13 cellular contexts compared by ENCODE assay signal in genomic region chr18:58262581-58262980, GRCh38.
A peak's percentile ranks its signal among the peaks of the same experiment; 100 is the strongest.
DNase-seq lines count a peak whose midpoint lies in the region; ATAC-seq, FAIRE-seq and TF ChIP-seq lines count a peak whose summit lies in the region.
"Had no signal": no experiment of that assay in that cellular context is flagged by ENCODE, and none has a peak within 500 bp of the region (broad histone marks: within the 10 kb centered on the region; RNA-seq: fewer than 3 reads in every experiment).

No MANE protein-coding gene starts in this region.

- H3K9ac ChIP-seq in trophoblast cell (ENCODE audit: low read length): no peak overlapping the region

- H3K4me1 ChIP-seq in A549 (peaks cover 25% of the 10 kb centered on the region), RWPE2 (ENCODE audit: insufficient read depth, poor library complexity, severe bottlenecking) (peaks cover 71% of the 10 kb centered on the region), right atrium auricular region (peaks cover 0 to 35% of the 10 kb centered on the region in 2 donors), trophoblast cell (ENCODE audit: control insufficient read depth in 1 of 2, insufficient read depth in 2 of 2, low read length in 2 of 2) (peaks cover 5 to 11% of the 10 kb centered on the region in 2 experiments)

- POLR2A ChIA-PET in A549 (lab: Yijun Ruan, JAX): no interaction called here

- peak overlapping the region; percentile 76 for H2BK5ac ChIP-seq in trophoblast cell (ENCODE audit: low read depth, low read length, poor library complexity)

- no peak overlapping the region for H4K12ac ChIP-seq in trophoblast cell (ENCODE audit: low read depth, low read length)

- H2AFZ ChIP-seq in trophoblast cell (ENCODE audit: insufficient read depth, low read length, poor library complexity): no peak overlapping the region

- peak overlapping the region; percentile 78 for H3K14ac ChIP-seq in trophoblast cell (ENCODE audit: low read length)

- no peak for TF ChIP-seq POLR2A in A549 (IDR thresholded peaks at IDR 0.05; ENCODE audit: low read length)

- TF ChIP-seq EP300 in A549 (IDR thresholded peaks at IDR 0.05): no peak

- H2AK5ac ChIP-seq in trophoblast cell (ENCODE audit: low read length): peak overlapping the region; percentile 87

- CTCF ChIA-PET in A549 (lab: Yijun Ruan, JAX): no interaction called here

- WGBS in A549 (ENCODE audit: missing lambda C conversion rate): 72% methylated on average over 3 of the region's 3 CpGs
- WGBS in trophoblast cell (ENCODE audit: extremely low coverage, insufficient coverage, insufficient read length): no CpG with 5 or more reads among the region's 3 CpGs

- ATAC-seq in A549: peak; percentile 30 to 38; a peak in 4 of 6 replicates
- peak; percentile 3; the same call in 2 of the 3 replicates for ATAC-seq in RWPE2 (ENCODE audit: low read depth)

- no peak for TF ChIP-seq RAD21 in A549 (conservative IDR thresholded peaks at IDR 0.05 in 1 of 2, IDR thresholded peaks at IDR 0.05 in 1 of 2)

- peak overlapping the region; percentile 79 for H4K8ac ChIP-seq in trophoblast cell (ENCODE audit: low read depth, low read length)

- H3K4ac ChIP-seq in trophoblast cell (ENCODE audit: low read depth, low read length): peak overlapping the region; percentile 48

- H3K79me2 ChIP-seq in trophoblast cell (ENCODE audit: control insufficient read depth, insufficient read depth, low read length, poor library complexity): peaks cover 2% of the 10 kb centered on the region

- H3K4me2 ChIP-seq in A549 (peak overlapping the region; percentile 95), trophoblast cell (ENCODE audit: low read length) (no peak overlapping the region)

- intact Hi-C loops in posterior vena cava (cut with DNase I): no loop called here

- peak overlapping the region; percentile 97 for H2BK12ac ChIP-seq in trophoblast cell (ENCODE audit: low read length)

- TF ChIP-seq CTCF in A549 (IDR thresholded peaks at IDR 0.05): no peak
- no peak for TF ChIP-seq CTCF in RWPE2 (IDR thresholded peaks at IDR 0.05; ENCODE audit: poor library complexity, severe bottlenecking)
- no peak for TF ChIP-seq CTCF in right atrium auricular region (IDR thresholded peaks at IDR 0.05)

- H3K23ac ChIP-seq in trophoblast cell (ENCODE audit: low read length): no peak overlapping the region

- H3K79me1 ChIP-seq in trophoblast cell (ENCODE audit: low read length): peaks cover 9% of the 10 kb centered on the region

- no peak for FAIRE-seq in A549 (lab: Jason Lieb, UNC)
- FAIRE-seq: HTR-8/SVneo had no signal

- H3K36me3 ChIP-seq in RWPE2 (ENCODE audit: low read depth) (peaks cover 33% of the 10 kb centered on the region), right atrium auricular region (no peaks in the 10 kb centered on the region), trophoblast cell (ENCODE audit: control insufficient read depth in 1 of 2, insufficient read depth in 2 of 2, low read length in 2 of 2) (no peaks in the 10 kb centered on the region)
- H3K36me3 ChIP-seq: esophagus muscularis mucosa, thoracic aorta had no signal

- no peaks in the 10 kb centered on the region for H3K27me3 ChIP-seq in RWPE2 (ENCODE audit: insufficient read depth, poor library complexity, severe bottlenecking)
- no peaks in the 10 kb centered on the region for H3K27me3 ChIP-seq in right atrium auricular region
- no peaks in the 10 kb centered on the region for H3K27me3 ChIP-seq in trophoblast cell (ENCODE audit: insufficient read depth, low read length)
- H3K27me3 ChIP-seq: esophagus muscularis mucosa had no signal

- peak overlapping the region; percentile 91 for H4K91ac ChIP-seq in trophoblast cell (ENCODE audit: low read depth, low read length)

- no peak for DNase-seq in A549 (ENCODE audit: low read depth in 1 of 2, low spot score in 1 of 2)
- DNase-seq in RWPE2 (ENCODE audit: low spot score): no peak
- no peak for DNase-seq in right atrium auricular region (ENCODE audit: low spot score)
- DNase-seq in trophoblast cell: no peak
- no peak for DNase-seq in activated CD8-positive, alpha-beta memory T cell treated with anti-CD3 and anti-CD28 coated beads for 24 hours
- DNase-seq in posterior vena cava (ENCODE audit: low spot score): no peak
- no peak for DNase-seq in activated CD8-positive, alpha-beta memory T cell treated with anti-CD3 and anti-CD28 coated beads, Interleukin-2, amount 50 U/mL, for 4 hours
- DNase-seq in NCI-H526 treated with DMSO at 0.1 percent for 48 hours (lab: John Stamatoyannopoulos, UW): no peak
- DNase-seq: NCI-H1092, NCI-H510A had no signal

- H3K27ac ChIP-seq in A549 (peak overlapping the region; percentile 61; a peak in 5 of 6 replicates), RWPE2 (ENCODE audit: poor library complexity, severe bottlenecking) (peak overlapping the region; percentile 95), right atrium auricular region (peak overlapping the region; percentile 44 to 93), trophoblast cell (ENCODE audit: low read depth, low read length) (peak overlapping the region; percentile 80)
- H3K27ac ChIP-seq: thoracic aorta had no signal

- no peaks in the 10 kb centered on the region for H3K9me3 ChIP-seq in A549
- no peaks in the 10 kb centered on the region for H3K9me3 ChIP-seq in RWPE2 (ENCODE audit: severe bottlenecking)
- no peaks in the 10 kb centered on the region for H3K9me3 ChIP-seq in right atrium auricular region
- no peaks in the 10 kb centered on the region for H3K9me3 ChIP-seq in trophoblast cell (ENCODE audit: insufficient read depth, low read depth, low read length)
- H3K9me3 ChIP-seq: esophagus muscularis mucosa, thoracic aorta had no signal

- H3K18ac ChIP-seq in trophoblast cell (ENCODE audit: low read length): peak overlapping the region; percentile 39

- H3K4me3 ChIP-seq in A549: peak overlapping the region; percentile 28; the same call in 1 of the 3 replicates
- peak overlapping the region; percentile 18 for H3K4me3 ChIP-seq in RWPE2 (ENCODE audit: severe bottlenecking)
- H3K4me3 ChIP-seq in right atrium auricular region: no peak overlapping the region
- no peak overlapping the region for H3K4me3 ChIP-seq in trophoblast cell (ENCODE audit: low read depth, low read length)
- H3K4me3 ChIP-seq: esophagus muscularis mucosa, thoracic aorta had no signal

- H2BK120ac ChIP-seq in trophoblast cell (ENCODE audit: insufficient read depth, low read length, poor library complexity): peak overlapping the region; percentile 78

TF ChIP-seq in A549, 52 proteins besides CTCF, POLR2A, EP300 and RAD21:
- TF ChIP-seq REST (IDR thresholded peaks at IDR 0.05) (no peak), KDM1A (IDR thresholded peaks at IDR 0.05; ENCODE audit: low read depth) (no peak), CHD4 (IDR thresholded peaks at IDR 0.05; ENCODE audit: borderline replicate concordance) (no peak), RCOR1 (IDR thresholded peaks at IDR 0.05; ENCODE audit: low read depth, low read length) (no peak), SMC3 (IDR thresholded peaks at IDR 0.05) (no peak), CEBPB (IDR thresholded peaks at IDR 0.05) (no peak), TFCP2L1 (CRISPR knock-in tag; IDR thresholded peaks at IDR 0.05) (no peak), CHD2 (IDR thresholded peaks at IDR 0.05; ENCODE audit: low read length, partially characterized antibody) (no peak), SREBF2 (IDR thresholded peaks at IDR 0.05) (no peak), GATA3 (IDR thresholded peaks at IDR 0.05; ENCODE audit: borderline replicate concordance) (no peak), MYC (IDR thresholded peaks at IDR 0.05; ENCODE audit: borderline replicate concordance, low read length) (no peak), HEYL (CRISPR knock-in tag; IDR thresholded peaks at IDR 0.05) (no peak), FOSB (CRISPR knock-in tag; IDR thresholded peaks at IDR 0.05) (no peak), JUN (IDR thresholded peaks at IDR 0.05) (no peak)
- TF ChIP-seq, protein P1, sequence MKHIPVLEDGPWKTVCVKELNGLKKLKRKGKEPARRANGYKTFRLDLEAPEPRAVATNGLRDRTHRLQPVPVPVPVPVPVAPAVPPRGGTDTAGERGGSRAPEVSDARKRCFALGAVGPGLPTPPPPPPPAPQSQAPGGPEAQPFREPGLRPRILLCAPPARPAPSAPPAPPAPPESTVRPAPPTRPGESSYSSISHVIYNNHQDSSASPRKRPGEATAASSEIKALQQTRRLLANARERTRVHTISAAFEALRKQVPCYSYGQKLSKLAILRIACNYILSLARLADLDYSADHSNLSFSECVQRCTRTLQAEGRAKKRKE (CRISPR knock-in tag; IDR thresholded peaks at IDR 0.05; ENCODE audit: low read depth): no peak

Comparison
In these comparisons a context has a peak if more than half of its experiments do, and no peak if none do; other contexts are left out.
1. H3K4me3 ChIP-seq: peak in A549 (single experiment) and RWPE2 (single experiment); none in right atrium auricular region (0 of 2) and trophoblast cell (single experiment).
2. Peak in every context shown above with its lines, with median percentiles within 50 percentile points of each other: H3K27ac ChIP-seq.